In genomic region chr1:232507571-232507970, GRCh38 we compare ENCODE assay signal across 21 cellular contexts.
"Had no signal": no experiment of that assay in that cellular context is flagged by ENCODE, and none has a peak within 500 bp of the region (broad histone marks: within the 10 kb centered on the region; RNA-seq: fewer than 3 reads in every experiment).

No MANE protein-coding gene starts in this region.

- H3K4me1 Mint-ChIP-seq: activated B cell treated with CpG ODN at 0.5 μM for 24 hours; activated CD8-positive, alpha-beta memory T cell treated with anti-CD3 and anti-CD28 coated beads, Interleukin-2, amount 10 ng/mL, durations not matched to agents 7 days and 5 days; activated naive CD4-positive, alpha-beta T cell treated with anti-CD3 and anti-CD28 coated beads, Interleukin-2, amount 50 U/mL, for 24 hours; activated naive CD8-positive, alpha-beta T cell treated with anti-CD3 and anti-CD28 coated beads, Interleukin-2, amount 50 U/mL, for 24 hours had no signal

- H3K36me3 Mint-ChIP-seq: activated CD8-positive, alpha-beta memory T cell treated with anti-CD3 and anti-CD28 coated beads, Interleukin-2, amount 10 ng/mL, durations not matched to agents 7 days and 5 days; activated naive CD4-positive, alpha-beta T cell treated with anti-CD3 and anti-CD28 coated beads, Interleukin-2, amount 50 U/mL, for 24 hours; natural killer cell treated with Interleukin-12 subunit alpha and Interleukin-12 subunit beta and Interleukin-15 and Interleukin-18, amount 100 ng/mL, for 72 hours had no signal

- H3K4me3 Mint-ChIP-seq: activated B cell treated with CpG ODN at 0.5 μM for 24 hours; activated CD8-positive, alpha-beta memory T cell treated with anti-CD3 and anti-CD28 coated beads, Interleukin-2, amount 10 ng/mL, durations not matched to agents 7 days and 5 days; activated CD8-positive, alpha-beta T cell treated with anti-CD3 and anti-CD28 coated beads for 36 hours; activated naive CD4-positive, alpha-beta T cell treated with anti-CD3 and anti-CD28 coated beads, Interleukin-2, amount 50 U/mL, for 24 hours; activated naive CD8-positive, alpha-beta T cell treated with anti-CD3 and anti-CD28 coated beads, Interleukin-2, amount 50 U/mL, for 24 hours; central memory CD8-positive, alpha-beta T cell; dendritic cell treated with granulocyte-macrophage colony-stimulating factor and Interleukin-4, amounts not matched to agents 40 ng/mL and 50 ng/mL, for 4 days; endodermal cell; natural killer cell treated with Interleukin-12 subunit alpha and Interleukin-12 subunit beta and Interleukin-15 and Interleukin-18, amount 100 ng/mL, for 72 hours had no signal

- H3K9me3 Mint-ChIP-seq: activated B cell treated with CpG ODN at 0.5 μM for 24 hours; activated CD8-positive, alpha-beta T cell treated with anti-CD3 and anti-CD28 coated beads for 36 hours; activated naive CD4-positive, alpha-beta T cell treated with anti-CD3 and anti-CD28 coated beads, Interleukin-2, amount 50 U/mL, for 24 hours; activated naive CD8-positive, alpha-beta T cell treated with anti-CD3 and anti-CD28 coated beads, Interleukin-2, amount 50 U/mL, for 24 hours; activated T-helper 2 cell treated with anti-CD3 and anti-CD28 coated beads, Interferon-gamma antibody, Interleukin-2, Interleukin-4, amounts not matched to agents 10 μg/mL and 5 μg/mL and 100 μg/mL, durations not matched to agents 14 hours and 24 hours and 36 hours; central memory CD8-positive, alpha-beta T cell; dendritic cell treated with granulocyte-macrophage colony-stimulating factor and Interleukin-4, amounts not matched to agents 40 ng/mL and 50 ng/mL, for 4 days; endodermal cell; natural killer cell treated with Interleukin-12 subunit alpha and Interleukin-12 subunit beta and Interleukin-15 and Interleukin-18, amount 100 ng/mL, for 72 hours had no signal

- H3K27ac Mint-ChIP-seq: activated B cell treated with CpG ODN at 0.5 μM for 24 hours; activated CD8-positive, alpha-beta memory T cell treated with anti-CD3 and anti-CD28 coated beads, Interleukin-2, amount 10 ng/mL, durations not matched to agents 7 days and 5 days; activated CD8-positive, alpha-beta T cell treated with anti-CD3 and anti-CD28 coated beads for 36 hours; activated naive CD4-positive, alpha-beta T cell treated with anti-CD3 and anti-CD28 coated beads, Interleukin-2, amount 50 U/mL, for 24 hours; activated naive CD8-positive, alpha-beta T cell treated with anti-CD3 and anti-CD28 coated beads, Interleukin-2, amount 50 U/mL, for 24 hours; activated T-helper 2 cell treated with anti-CD3 and anti-CD28 coated beads, Interferon-gamma antibody, Interleukin-2, Interleukin-4, amounts not matched to agents 10 μg/mL and 5 μg/mL and 100 μg/mL, durations not matched to agents 14 hours and 24 hours and 36 hours; dendritic cell treated with granulocyte-macrophage colony-stimulating factor and Interleukin-4, amounts not matched to agents 40 ng/mL and 50 ng/mL, for 4 days; natural killer cell treated with Interleukin-12 subunit alpha and Interleukin-12 subunit beta and Interleukin-15 and Interleukin-18, amount 100 ng/mL, for 72 hours had no signal

- H3K27me3 Mint-ChIP-seq: activated CD8-positive, alpha-beta memory T cell treated with anti-CD3 and anti-CD28 coated beads, Interleukin-2, amount 10 ng/mL, durations not matched to agents 7 days and 5 days; activated CD8-positive, alpha-beta T cell treated with anti-CD3 and anti-CD28 coated beads for 36 hours; activated naive CD8-positive, alpha-beta T cell treated with anti-CD3 and anti-CD28 coated beads, Interleukin-2, amount 50 U/mL, for 24 hours; central memory CD8-positive, alpha-beta T cell; dendritic cell treated with granulocyte-macrophage colony-stimulating factor and Interleukin-4, amounts not matched to agents 40 ng/mL and 50 ng/mL, for 4 days had no signal

- DNase-seq: activated B cell treated with CpG ODN at 0.5 μM for 24 hours; activated CD4-positive, alpha-beta T cell treated with anti-CD3 and anti-CD28 coated beads, Interleukin-2, amount 50 U/mL, for 1 hour; activated CD8-positive, alpha-beta memory T cell treated with anti-CD3 and anti-CD28 coated beads, Interleukin-2, amount 10 ng/mL, durations not matched to agents 7 days and 5 days; activated CD8-positive, alpha-beta T cell treated with anti-CD3 and anti-CD28 coated beads for 36 hours; activated naive CD8-positive, alpha-beta T cell treated with anti-CD3 and anti-CD28 coated beads, Interleukin-2, amount 50 U/mL, for 24 hours; activated T-cell treated with anti-CD3 and anti-CD28 coated beads, Interleukin-2, amount 50 U/mL, for 48 hours; foreskin keratinocyte; left ventricle myocardium inferior; mucosa of descending colon; right cardiac atrium; spleen; stimulated activated CD4-positive, alpha-beta T cell treated with anti-CD3 and anti-CD28 coated beads, Interleukin-2, amount 100 ng/mL, for 48 hours; stimulated activated naive CD8-positive, alpha-beta T cell treated with anti-CD3 and anti-CD28 coated beads, Interleukin-15, Interleukin-2, amounts not matched to agents 100 U/mL and 50 U/mL, for 24 hours; testis; transverse colon had no signal
